ENCODE assay signal across 8 cellular contexts in the genomic region with DNA sequence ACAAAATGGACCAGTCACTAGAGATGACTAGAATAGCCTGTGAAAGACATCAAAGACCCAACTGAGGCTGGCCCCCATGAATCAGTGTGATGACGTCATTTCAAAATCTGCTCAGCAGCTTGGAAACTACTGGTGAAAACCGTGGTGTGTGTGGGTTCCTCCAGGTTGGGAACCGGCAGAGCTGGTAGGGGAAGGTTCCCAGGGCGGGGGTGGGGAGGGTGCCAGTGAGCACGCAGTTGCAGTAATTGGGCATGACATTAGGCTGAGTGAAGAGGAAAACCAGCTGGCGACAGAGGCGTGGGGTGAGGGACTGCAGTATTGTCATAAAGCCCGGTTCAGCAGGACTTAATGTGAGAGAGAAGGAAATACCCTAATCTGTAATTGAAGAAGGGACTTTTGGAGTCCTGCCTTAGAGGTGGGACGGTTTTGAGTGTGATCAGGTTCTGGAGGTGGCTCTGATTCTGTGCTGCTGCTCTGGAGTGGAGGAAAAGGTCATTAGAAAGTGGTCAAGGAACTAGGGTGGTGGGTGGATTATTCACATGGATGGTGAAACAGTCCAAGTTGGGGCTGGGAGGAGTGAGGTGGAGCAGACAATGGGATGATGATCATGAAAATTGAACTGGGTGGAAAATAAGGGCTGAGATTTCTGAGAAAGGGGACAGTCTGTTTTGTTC. TPM values are rescaled to one million over a fixed set of nuclear protein-coding genes. Genes with fewer than 3 reads are reported as not detected.
A peak's percentile ranks its signal among the peaks of the same experiment; 100 is the strongest.
DNase-seq lines count a peak whose midpoint lies in the region; ATAC-seq, FAIRE-seq and TF ChIP-seq lines count a peak whose summit lies in the region.

No MANE protein-coding gene starts in this region.

- H3K27ac ChIP-seq in A549 (peak overlapping the region; percentile 71 to 81), temporal lobe (ENCODE audit: low read depth, low read length) (peak overlapping the region; percentile 40)

- ATAC-seq in A549 (peak in 1 of 2 experiments; percentile 26; a peak in 2 of 6 replicates), GM18873 (IDR thresholded peaks at IDR 0.05; ENCODE audit: low FRiP score, unreplicated experiment) (peak; percentile 67), HG03159 (IDR thresholded peaks at IDR 0.05; ENCODE audit: unreplicated experiment) (peak; percentile 60), WTC11 (no peak)

- H3K9me3 ChIP-seq in A549 = no peaks in the 10 kb centered on the region

- H3K4me3 ChIP-seq in A549 = no peak overlapping the region

- peaks cover 7% of the 10 kb centered on the region; the same call in 1 of the 2 replicates for H3K4me1 Mint-ChIP-seq in WTC11

- H3K9me3 Mint-ChIP-seq in WTC11 = peaks cover 9% of the 10 kb centered on the region

- no peak for TF ChIP-seq EP300 in A549 (IDR thresholded peaks at IDR 0.05)

- H3K27me3 Mint-ChIP-seq in WTC11 (ENCODE audit: low read depth) = no peaks in the 10 kb centered on the region; the same call in 1 of the 2 replicates

- no peaks in the 10 kb centered on the region; the same call in 1 of the 2 replicates for H3K36me3 Mint-ChIP-seq in WTC11

- H3K4me1 ChIP-seq in A549 = peaks cover 21% of the 10 kb centered on the region

- WGBS in A549 (ENCODE audit: missing lambda C conversion rate) = 46% methylated on average over 6 of the region's 9 CpGs

- no peak overlapping the region for H3K27ac Mint-ChIP-seq in WTC11

- CTCF ChIA-PET in A549 (lab: Yijun Ruan, JAX) = interaction anchor here (0.5 to 1.8 kb wide), 4 partner anchors 45 to 743 kb away, joined by 3 to 17 read pairs (median 4); no protein-coding TSS in a partner anchor
- CTCF ChIA-PET in WTC11 (lab: Charles Lee) = interaction anchor here (1.5 to 1.7 kb wide), 2 partner anchors 127 to 395 kb away, joined by 5 to 6 read pairs; no protein-coding TSS in a partner anchor

- no peak for TF ChIP-seq CTCF in A549 (IDR thresholded peaks at IDR 0.05)
- TF ChIP-seq CTCF in WTC11 (IDR thresholded peaks at IDR 0.05) = no peak

- POLR2A ChIA-PET in A549 (lab: Yijun Ruan, JAX) = interaction anchor here (2.6 kb wide), 1 partner anchor 396 kb away, joined by 16 read pairs; no protein-coding TSS in a partner anchor
- POLR2A ChIA-PET in WTC11 (lab: Charles Lee) = no interaction called here

- no peak for TF ChIP-seq RAD21 in A549 (conservative IDR thresholded peaks at IDR 0.05 in 1 of 2, IDR thresholded peaks at IDR 0.05 in 1 of 2)

- peak overlapping the region; percentile 64 for H3K4me2 ChIP-seq in A549

- TF ChIP-seq POLR2A in A549 (IDR thresholded peaks at IDR 0.05; ENCODE audit: low read length) = no peak

- FAIRE-seq in A549 (lab: Jason Lieb, UNC) = no peak

- H3K4me3 Mint-ChIP-seq in WTC11 = no peak overlapping the region

- peak in 1 of 2 experiments; percentile 5 for DNase-seq in A549 (ENCODE audit: low read depth in 1 of 2, low spot score in 1 of 2)
- DNase-seq in activated CD8-positive, alpha-beta memory T cell treated with anti-CD3 and anti-CD28 coated beads, Interleukin-2, amount 50 U/mL, for 48 hours = peak; percentile 64
- peak; percentile 79 for DNase-seq in kidney tubule cell (ENCODE audit: low spot score)
- DNase-seq in NOMO-1 treated with dmso at 0.1 percent for 144 hours (lab: John Stamatoyannopoulos, UW; ENCODE audit: unreplicated experiment) = no peak
- DNase-seq in WTC11 (ENCODE audit: low spot score) = no peak

TF ChIP-seq in A549, 52 proteins besides CTCF, POLR2A, EP300 and RAD21:
- no peak for TF ChIP-seq CEBPB (IDR thresholded peaks at IDR 0.05)
- no peak for TF ChIP-seq FOSL2 (IDR thresholded peaks at IDR 0.05)
- no peak for TF ChIP-seq FOSL2 (CRISPR knock-in tag; IDR thresholded peaks at IDR 0.05)
- TF ChIP-seq, protein P1, sequence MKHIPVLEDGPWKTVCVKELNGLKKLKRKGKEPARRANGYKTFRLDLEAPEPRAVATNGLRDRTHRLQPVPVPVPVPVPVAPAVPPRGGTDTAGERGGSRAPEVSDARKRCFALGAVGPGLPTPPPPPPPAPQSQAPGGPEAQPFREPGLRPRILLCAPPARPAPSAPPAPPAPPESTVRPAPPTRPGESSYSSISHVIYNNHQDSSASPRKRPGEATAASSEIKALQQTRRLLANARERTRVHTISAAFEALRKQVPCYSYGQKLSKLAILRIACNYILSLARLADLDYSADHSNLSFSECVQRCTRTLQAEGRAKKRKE (CRISPR knock-in tag; IDR thresholded peaks at IDR 0.05; ENCODE audit: low read depth) = no peak
- no peak for TF ChIP-seq ESRRA (IDR thresholded peaks at IDR 0.05; ENCODE audit: borderline replicate concordance, low read length)
- no peak for TF ChIP-seq EHF (CRISPR knock-in tag; IDR thresholded peaks at IDR 0.05)
- TF ChIP-seq PHF8 (IDR thresholded peaks at IDR 0.05; ENCODE audit: borderline replicate concordance, low read depth) = no peak
- TF ChIP-seq, protein P2, sequence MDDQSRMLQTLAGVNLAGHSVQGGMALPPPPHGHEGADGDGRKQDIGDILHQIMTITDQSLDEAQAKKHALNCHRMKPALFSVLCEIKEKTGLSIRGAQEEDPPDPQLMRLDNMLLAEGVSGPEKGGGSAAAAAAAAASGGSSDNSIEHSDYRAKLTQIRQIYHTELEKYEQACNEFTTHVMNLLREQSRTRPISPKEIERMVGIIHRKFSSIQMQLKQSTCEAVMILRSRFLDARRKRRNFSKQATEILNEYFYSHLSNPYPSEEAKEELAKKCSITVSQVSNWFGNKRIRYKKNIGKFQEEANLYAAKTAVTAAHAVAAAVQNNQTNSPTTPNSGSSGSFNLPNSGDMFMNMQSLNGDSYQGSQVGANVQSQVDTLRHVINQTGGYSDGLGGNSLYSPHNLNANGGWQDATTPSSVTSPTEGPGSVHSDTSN (IDR thresholded peaks at IDR 0.05) = no peak

TF ChIP-seq in WTC11, 78 proteins besides CTCF, POLR2A, EP300 and RAD21 (continues in another document):
- TF ChIP-seq ZNF232 (CRISPR knock-in tag; IDR thresholded peaks at IDR 0.05) (no peak), RORB (CRISPR knock-in tag; IDR thresholded peaks at IDR 0.05) (no peak), MYBL2 (CRISPR knock-in tag; IDR thresholded peaks at IDR 0.05) (no peak), JUN (CRISPR knock-in tag; IDR thresholded peaks at IDR 0.05) (no peak), CBFB (CRISPR knock-in tag; IDR thresholded peaks at IDR 0.05; ENCODE audit: low read depth) (no peak), FOXK1 (CRISPR knock-in tag; IDR thresholded peaks at IDR 0.05) (no peak)
- TF ChIP-seq, protein P3, sequence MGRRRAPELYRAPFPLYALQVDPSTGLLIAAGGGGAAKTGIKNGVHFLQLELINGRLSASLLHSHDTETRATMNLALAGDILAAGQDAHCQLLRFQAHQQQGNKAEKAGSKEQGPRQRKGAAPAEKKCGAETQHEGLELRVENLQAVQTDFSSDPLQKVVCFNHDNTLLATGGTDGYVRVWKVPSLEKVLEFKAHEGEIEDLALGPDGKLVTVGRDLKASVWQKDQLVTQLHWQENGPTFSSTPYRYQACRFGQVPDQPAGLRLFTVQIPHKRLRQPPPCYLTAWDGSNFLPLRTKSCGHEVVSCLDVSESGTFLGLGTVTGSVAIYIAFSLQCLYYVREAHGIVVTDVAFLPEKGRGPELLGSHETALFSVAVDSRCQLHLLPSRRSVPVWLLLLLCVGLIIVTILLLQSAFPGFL (CRISPR knock-in tag; IDR thresholded peaks at IDR 0.05; ENCODE audit: borderline replicate concordance) = no peak
- TF ChIP-seq, protein P4, sequence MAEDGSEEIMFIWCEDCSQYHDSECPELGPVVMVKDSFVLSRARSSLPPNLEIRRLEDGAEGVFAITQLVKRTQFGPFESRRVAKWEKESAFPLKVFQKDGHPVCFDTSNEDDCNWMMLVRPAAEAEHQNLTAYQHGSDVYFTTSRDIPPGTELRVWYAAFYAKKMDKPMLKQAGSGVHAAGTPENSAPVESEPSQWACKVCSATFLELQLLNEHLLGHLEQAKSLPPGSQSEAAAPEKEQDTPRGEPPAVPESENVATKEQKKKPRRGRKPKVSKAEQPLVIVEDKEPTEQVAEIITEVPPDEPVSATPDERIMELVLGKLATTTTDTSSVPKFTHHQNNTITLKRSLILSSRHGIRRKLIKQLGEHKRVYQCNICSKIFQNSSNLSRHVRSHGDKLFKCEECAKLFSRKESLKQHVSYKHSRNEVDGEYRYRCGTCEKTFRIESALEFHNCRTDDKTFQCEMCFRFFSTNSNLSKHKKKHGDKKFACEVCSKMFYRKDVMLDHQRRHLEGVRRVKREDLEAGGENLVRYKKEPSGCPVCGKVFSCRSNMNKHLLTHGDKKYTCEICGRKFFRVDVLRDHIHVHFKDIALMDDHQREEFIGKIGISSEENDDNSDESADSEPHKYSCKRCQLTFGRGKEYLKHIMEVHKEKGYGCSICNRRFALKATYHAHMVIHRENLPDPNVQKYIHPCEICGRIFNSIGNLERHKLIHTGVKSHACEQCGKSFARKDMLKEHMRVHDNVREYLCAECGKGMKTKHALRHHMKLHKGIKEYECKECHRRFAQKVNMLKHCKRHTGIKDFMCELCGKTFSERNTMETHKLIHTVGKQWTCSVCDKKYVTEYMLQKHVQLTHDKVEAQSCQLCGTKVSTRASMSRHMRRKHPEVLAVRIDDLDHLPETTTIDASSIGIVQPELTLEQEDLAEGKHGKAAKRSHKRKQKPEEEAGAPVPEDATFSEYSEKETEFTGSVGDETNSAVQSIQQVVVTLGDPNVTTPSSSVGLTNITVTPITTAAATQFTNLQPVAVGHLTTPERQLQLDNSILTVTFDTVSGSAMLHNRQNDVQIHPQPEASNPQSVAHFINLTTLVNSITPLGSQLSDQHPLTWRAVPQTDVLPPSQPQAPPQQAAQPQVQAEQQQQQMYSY (CRISPR knock-in tag; IDR thresholded peaks at IDR 0.05) = no peak
- TF ChIP-seq, protein P5, sequence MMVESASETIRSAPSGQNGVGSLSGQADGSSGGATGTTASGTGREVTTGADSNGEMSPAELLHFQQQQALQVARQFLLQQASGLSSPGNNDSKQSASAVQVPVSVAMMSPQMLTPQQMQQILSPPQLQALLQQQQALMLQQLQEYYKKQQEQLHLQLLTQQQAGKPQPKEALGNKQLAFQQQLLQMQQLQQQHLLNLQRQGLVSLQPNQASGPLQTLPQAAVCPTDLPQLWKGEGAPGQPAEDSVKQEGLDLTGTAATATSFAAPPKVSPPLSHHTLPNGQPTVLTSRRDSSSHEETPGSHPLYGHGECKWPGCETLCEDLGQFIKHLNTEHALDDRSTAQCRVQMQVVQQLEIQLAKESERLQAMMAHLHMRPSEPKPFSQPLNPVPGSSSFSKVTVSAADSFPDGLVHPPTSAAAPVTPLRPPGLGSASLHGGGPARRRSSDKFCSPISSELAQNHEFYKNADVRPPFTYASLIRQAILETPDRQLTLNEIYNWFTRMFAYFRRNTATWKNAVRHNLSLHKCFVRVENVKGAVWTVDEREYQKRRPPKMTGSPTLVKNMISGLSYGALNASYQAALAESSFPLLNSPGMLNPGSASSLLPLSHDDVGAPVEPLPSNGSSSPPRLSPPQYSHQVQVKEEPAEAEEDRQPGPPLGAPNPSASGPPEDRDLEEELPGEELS (CRISPR knock-in tag; IDR thresholded peaks at IDR 0.05) = no peak

RNA-seq across cellular contexts. Expression of a gene that starts 52.0 kb away (rescaled TPM):
- 58.5 and 63.2 TPM in 2 replicates for polyA plus RNA-seq in A549 (2011; rRNA removed)
- polyA plus RNA-seq in A549 (2012; cell fraction: cytosol; rRNA removed) = 18.7 and 19.6 TPM in 2 replicates
- polyA plus RNA-seq in A549 (2012; cell fraction: nucleus; rRNA removed) = 18.0 and 26.1 TPM in 2 replicates
- 27.2 to 32.0 TPM (median 30.8 TPM) in 3 replicates for polyA plus RNA-seq in A549 (2017; fragmentation: RNase III; extraction: RNeasy Plus Mini Kit Qiagen cat#74134 plus additional on column Dnase treatment)
- 54.4 and 56.6 TPM in 2 replicates for polyA minus RNA-seq in A549 (2011; rRNA and poly(A)+ RNA removed)
- total RNA-seq in temporal lobe = 10.3 TPM
- 83.2 to 104 TPM (median 88.0 TPM) in 3 replicates for total RNA-seq in WTC11 (2021)

Comparison
In these comparisons a context has a peak if more than half of its experiments do, and no peak if none do; other contexts are left out.
1. DNase-seq: peak in activated CD8-positive, alpha-beta memory T cell treated with anti-CD3 and anti-CD28 coated beads, Interleukin-2, amount 50 U/mL, for 48 hours (single experiment) and kidney tubule cell (single experiment); none in NOMO-1 treated with dmso at 0.1 percent for 144 hours (single experiment) and WTC11 (single experiment).